ENCODE assay signal across 1 cellular context in genomic region chr2:191680639-191681038, GRCh38.
TF ChIP-seq lines count a peak whose summit lies in the region.

No MANE protein-coding gene starts in this region.

TF ChIP-seq in SK-N-SH, 30 proteins besides CTCF, POLR2A, EP300 and RAD21 (continued from another document):
- TF ChIP-seq, protein P1, sequence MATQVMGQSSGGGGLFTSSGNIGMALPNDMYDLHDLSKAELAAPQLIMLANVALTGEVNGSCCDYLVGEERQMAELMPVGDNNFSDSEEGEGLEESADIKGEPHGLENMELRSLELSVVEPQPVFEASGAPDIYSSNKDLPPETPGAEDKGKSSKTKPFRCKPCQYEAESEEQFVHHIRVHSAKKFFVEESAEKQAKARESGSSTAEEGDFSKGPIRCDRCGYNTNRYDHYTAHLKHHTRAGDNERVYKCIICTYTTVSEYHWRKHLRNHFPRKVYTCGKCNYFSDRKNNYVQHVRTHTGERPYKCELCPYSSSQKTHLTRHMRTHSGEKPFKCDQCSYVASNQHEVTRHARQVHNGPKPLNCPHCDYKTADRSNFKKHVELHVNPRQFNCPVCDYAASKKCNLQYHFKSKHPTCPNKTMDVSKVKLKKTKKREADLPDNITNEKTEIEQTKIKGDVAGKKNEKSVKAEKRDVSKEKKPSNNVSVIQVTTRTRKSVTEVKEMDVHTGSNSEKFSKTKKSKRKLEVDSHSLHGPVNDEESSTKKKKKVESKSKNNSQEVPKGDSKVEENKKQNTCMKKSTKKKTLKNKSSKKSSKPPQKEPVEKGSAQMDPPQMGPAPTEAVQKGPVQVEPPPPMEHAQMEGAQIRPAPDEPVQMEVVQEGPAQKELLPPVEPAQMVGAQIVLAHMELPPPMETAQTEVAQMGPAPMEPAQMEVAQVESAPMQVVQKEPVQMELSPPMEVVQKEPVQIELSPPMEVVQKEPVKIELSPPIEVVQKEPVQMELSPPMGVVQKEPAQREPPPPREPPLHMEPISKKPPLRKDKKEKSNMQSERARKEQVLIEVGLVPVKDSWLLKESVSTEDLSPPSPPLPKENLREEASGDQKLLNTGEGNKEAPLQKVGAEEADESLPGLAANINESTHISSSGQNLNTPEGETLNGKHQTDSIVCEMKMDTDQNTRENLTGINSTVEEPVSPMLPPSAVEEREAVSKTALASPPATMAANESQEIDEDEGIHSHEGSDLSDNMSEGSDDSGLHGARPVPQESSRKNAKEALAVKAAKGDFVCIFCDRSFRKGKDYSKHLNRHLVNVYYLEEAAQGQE (IDR thresholded peaks at IDR 0.05; ENCODE audit: low read depth, low read length) = no peak
- TF ChIP-seq GATA2 (CRISPR knock-in tag; IDR thresholded peaks at IDR 0.05) = no peak
- TF ChIP-seq FOXM1 (IDR thresholded peaks at IDR 0.05; ENCODE audit: low read depth) = no peak
- TF ChIP-seq RXRA (IDR thresholded peaks at IDR 0.05; ENCODE audit: borderline replicate concordance, low read depth) = no peak
- TF ChIP-seq FOXJ3 (CRISPR knock-in tag; IDR thresholded peaks at IDR 0.05) = no peak
- no peak for TF ChIP-seq SIN3A (IDR thresholded peaks at IDR 0.05; ENCODE audit: borderline replicate concordance, low read depth, low read length)
- TF ChIP-seq, protein P2, sequence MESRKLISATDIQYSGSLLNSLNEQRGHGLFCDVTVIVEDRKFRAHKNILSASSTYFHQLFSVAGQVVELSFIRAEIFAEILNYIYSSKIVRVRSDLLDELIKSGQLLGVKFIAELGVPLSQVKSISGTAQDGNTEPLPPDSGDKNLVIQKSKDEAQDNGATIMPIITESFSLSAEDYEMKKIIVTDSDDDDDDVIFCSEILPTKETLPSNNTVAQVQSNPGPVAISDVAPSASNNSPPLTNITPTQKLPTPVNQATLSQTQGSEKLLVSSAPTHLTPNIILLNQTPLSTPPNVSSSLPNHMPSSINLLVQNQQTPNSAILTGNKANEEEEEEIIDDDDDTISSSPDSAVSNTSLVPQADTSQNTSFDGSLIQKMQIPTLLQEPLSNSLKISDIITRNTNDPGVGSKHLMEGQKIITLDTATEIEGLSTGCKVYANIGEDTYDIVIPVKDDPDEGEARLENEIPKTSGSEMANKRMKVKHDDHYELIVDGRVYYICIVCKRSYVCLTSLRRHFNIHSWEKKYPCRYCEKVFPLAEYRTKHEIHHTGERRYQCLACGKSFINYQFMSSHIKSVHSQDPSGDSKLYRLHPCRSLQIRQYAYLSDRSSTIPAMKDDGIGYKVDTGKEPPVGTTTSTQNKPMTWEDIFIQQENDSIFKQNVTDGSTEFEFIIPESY (IDR thresholded peaks at IDR 0.05; ENCODE audit: borderline replicate concordance, low read depth) = no peak
- no peak for TF ChIP-seq SMC3 (IDR thresholded peaks at IDR 0.05; ENCODE audit: low read depth, low read length)
